14 cellular contexts compared by ENCODE assay signal in genomic region chr13:73657821-73658540, GRCh38.
A peak's percentile ranks its signal among the peaks of the same experiment; 100 is the strongest.
DNase-seq lines count a peak whose midpoint lies in the region; ATAC-seq and TF ChIP-seq lines count a peak whose summit lies in the region.
"Had no signal": no experiment of that assay in that cellular context is flagged by ENCODE, and none has a peak within 500 bp of the region (broad histone marks: within the 10 kb centered on the region; RNA-seq: fewer than 3 reads in every experiment).

No MANE protein-coding gene starts in this region.

- DNase-seq in HT1080 (ENCODE audit: low read depth) (peak; percentile 47), cerebellar cortex (ENCODE audit: low spot score) (peak; percentile 80), right atrium auricular region (ENCODE audit: low spot score) (peak; percentile 70), gastrocnemius medialis (peak; percentile 11 to 19), SKM-1 treated with dmso at 0.1 percent for 144 hours (lab: John Stamatoyannopoulos, UW; ENCODE audit: unreplicated experiment) (no peak), dermis blood vessel endothelial cell (no peak)
- DNase-seq: activated naive CD8-positive, alpha-beta T cell treated with anti-CD3 and anti-CD28 coated beads, Interleukin-2, amount 10 ng/mL, durations not matched to agents 7 days and 5 days; CD4-positive, alpha-beta T cell; islet precursor cell; NCI-H2029 treated with DMSO at 0.1 percent for 48 hours; stimulated activated CD4-positive, alpha-beta T cell treated with anti-CD3 and anti-CD28 coated beads, Interleukin-2, amount 100 ng/mL, for 24 hours; stimulated activated naive B cell treated with anti-CD40 and anti-IgM and Interleukin-4, amounts not matched to agents 10 μg/mL and 1 μg/mL and 100 μg/mL, for 72 hours had no signal

- no peak for TF ChIP-seq CTCF in right atrium auricular region (IDR thresholded peaks at IDR 0.05)
- no peak for TF ChIP-seq CTCF in gastrocnemius medialis (IDR thresholded peaks at IDR 0.05 in 4 of 5, conservative IDR thresholded peaks at IDR 0.05 in 1 of 5)

- ATAC-seq in gastrocnemius medialis (peak; percentile 18 to 61), HG02623 (IDR thresholded peaks at IDR 0.05; ENCODE audit: unreplicated experiment) (no peak), GM18519 (IDR thresholded peaks at IDR 0.05; ENCODE audit: low FRiP score, unreplicated experiment) (no peak)
- ATAC-seq: stimulated activated naive B cell treated with anti-CD40 and anti-IgM and Interleukin-4, amounts not matched to agents 10 μg/mL and 1 μg/mL and 100 μg/mL, for 72 hours had no signal

- no peak for TF ChIP-seq POLR2A in gastrocnemius medialis (IDR thresholded peaks at IDR 0.05)

- H3K36me3 ChIP-seq in right atrium auricular region (no peaks in the 10 kb centered on the region), gastrocnemius medialis (no peaks in the 10 kb centered on the region)

- no peaks in the 10 kb centered on the region for H3K27me3 ChIP-seq in right atrium auricular region
- no peaks in the 10 kb centered on the region for H3K27me3 ChIP-seq in gastrocnemius medialis

- in situ Hi-C loops in gastrocnemius medialis (cut with MboI; ENCODE audit: low sequenced_read_pairs in 4 of 4) = no loop called here

- H3K4me3 ChIP-seq in right atrium auricular region (no peak overlapping the region), gastrocnemius medialis (peak overlapping the region in 1 of 4 donors; percentile 9)

- intact Hi-C loops in gastrocnemius medialis (cut with DNase I; ENCODE audit: low total_unique reads) = no loop called here

- H3K9me3 ChIP-seq in right atrium auricular region (no peaks in the 10 kb centered on the region), gastrocnemius medialis (no peaks in the 10 kb centered on the region)

- H3K27ac ChIP-seq in right atrium auricular region = no peak overlapping the region
- no peak overlapping the region for H3K27ac ChIP-seq in gastrocnemius medialis

- peaks cover 0 to 3% of the 10 kb centered on the region in 2 donors for H3K4me1 ChIP-seq in right atrium auricular region
- no peaks in the 10 kb centered on the region for H3K4me1 ChIP-seq in gastrocnemius medialis

Comparison
In these comparisons a context has a peak if more than half of its experiments do, and no peak if none do; other contexts are left out.
1. DNase-seq: peak in HT1080 (single experiment), cerebellar cortex (single experiment), right atrium auricular region (single experiment) and gastrocnemius medialis (2 of 2); none in SKM-1 treated with dmso at 0.1 percent for 144 hours (single experiment) and dermis blood vessel endothelial cell (single experiment).
2. ATAC-seq: peak in gastrocnemius medialis (2 of 2); none in HG02623 (single experiment) and GM18519 (single experiment).